8 cellular contexts compared by ENCODE assay signal in the genomic region with DNA sequence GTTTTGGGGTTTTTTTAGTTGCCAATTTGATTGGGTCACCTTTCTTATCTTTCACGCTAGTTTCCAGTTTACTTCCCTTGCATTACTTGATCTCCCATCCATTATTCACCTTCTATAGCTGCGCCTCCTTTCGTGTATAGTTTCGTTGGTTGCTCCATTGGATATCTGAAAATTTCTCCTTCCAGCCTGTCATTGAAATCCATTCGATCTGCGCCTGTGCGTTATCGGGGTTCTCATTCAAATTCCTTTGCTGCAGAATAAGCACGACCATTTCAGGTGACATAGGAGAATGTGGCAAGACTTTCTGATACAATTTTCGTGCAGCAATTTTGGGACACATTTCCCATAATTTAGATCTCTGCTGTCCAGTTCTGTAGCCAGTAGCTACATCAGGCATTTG. TPM values are rescaled to one million over a fixed set of nuclear protein-coding genes. Genes with fewer than 3 reads are reported as not detected.
A peak's percentile ranks its signal among the peaks of the same experiment; 100 is the strongest.
DNase-seq lines count a peak whose midpoint lies in the region; ATAC-seq and TF ChIP-seq lines count a peak whose summit lies in the region.

No MANE protein-coding gene starts in this region.

- H3K27me3 ChIP-seq in naive thymus-derived CD4-positive, alpha-beta T cell (ENCODE audit: control insufficient read depth in 2 of 2, insufficient read depth in 2 of 2, low read length in 2 of 2): no peaks in the 10 kb centered on the region

- peak overlapping the region; percentile 96 for H3K27ac ChIP-seq in naive thymus-derived CD4-positive, alpha-beta T cell (ENCODE audit: low read depth, low read length)

- H3K4me1 ChIP-seq in naive thymus-derived CD4-positive, alpha-beta T cell (ENCODE audit: control insufficient read depth in 2 of 2, insufficient read depth in 2 of 2, low read length in 2 of 2): peaks cover 14 to 19% of the 10 kb centered on the region in 2 donors

- H3K27me3 Mint-ChIP-seq in CD14-positive monocyte (ENCODE audit: low read depth in 3 of 3): no peaks in the 10 kb centered on the region
- no peaks in the 10 kb centered on the region for H3K27me3 Mint-ChIP-seq in naive thymus-derived CD4-positive, alpha-beta T cell

- POLR2A ChIA-PET in naive thymus-derived CD4-positive, alpha-beta T cell (lab: Charles Lee): interaction anchor here (0.7 to 2.5 kb wide), 4 partner anchors 10 to 216 kb away, joined by 5 to 16 read pairs (median 5); a partner anchor contains a TSS

- no peaks in the 10 kb centered on the region for H3K9me3 ChIP-seq in naive thymus-derived CD4-positive, alpha-beta T cell (ENCODE audit: control insufficient read depth in 2 of 3, low read length in 3 of 3)

- no peaks in the 10 kb centered on the region for H3K9me3 Mint-ChIP-seq in CD14-positive monocyte
- H3K9me3 Mint-ChIP-seq in naive thymus-derived CD4-positive, alpha-beta T cell: no peaks in the 10 kb centered on the region

- H3K27ac Mint-ChIP-seq in CD14-positive monocyte: peak overlapping the region; percentile 96 to 99 (median 98)
- H3K27ac Mint-ChIP-seq in naive thymus-derived CD4-positive, alpha-beta T cell: peak overlapping the region; percentile 71 to 98 (median 88)

- CTCF ChIA-PET in naive thymus-derived CD4-positive, alpha-beta T cell (lab: Charles Lee): no interaction called here

- H3K4me1 Mint-ChIP-seq in CD14-positive monocyte: peaks cover 31% of the 10 kb centered on the region
- H3K4me1 Mint-ChIP-seq in naive thymus-derived CD4-positive, alpha-beta T cell: peaks cover 35 to 48% (median 38%) of the 10 kb centered on the region in 7 donors

- H3K36me3 ChIP-seq in naive thymus-derived CD4-positive, alpha-beta T cell (ENCODE audit: control insufficient read depth in 2 of 3, insufficient read depth in 3 of 3, low read length in 3 of 3): peaks cover 0 to 7% (median 3%) of the 10 kb centered on the region in 3 experiments

- ATAC-seq in naive thymus-derived CD4-positive, alpha-beta T cell: no peak
- ATAC-seq in GM18498 (IDR thresholded peaks at IDR 0.05; ENCODE audit: unreplicated experiment) (no peak), GM19455 (IDR thresholded peaks at IDR 0.05; ENCODE audit: unreplicated experiment) (no peak)

- H3K4me3 Mint-ChIP-seq in CD14-positive monocyte: peak overlapping the region; percentile 86 to 95
- H3K4me3 Mint-ChIP-seq in naive thymus-derived CD4-positive, alpha-beta T cell: peak overlapping the region; percentile 88 to 98 (median 94)

- TF ChIP-seq CTCF in CD14-positive monocyte (IDR thresholded peaks at IDR 0.05): no peak
- no peak for TF ChIP-seq CTCF in choroid plexus epithelial cell (conservative IDR thresholded peaks at IDR 0.05; ENCODE audit: low read depth, low read length)

- DNase-seq in CD14-positive monocyte (ENCODE audit: low spot score) (no peak), Kasumi-1 (lab: John Stamatoyannopoulos, UW) (peak; percentile 36 to 45), choroid plexus epithelial cell (ENCODE audit: low read depth) (peak; percentile 10), mucosa of gallbladder (ENCODE audit: low spot score) (no peak)
- DNase-seq in naive thymus-derived CD4-positive, alpha-beta T cell: peak in 3 of 9 donors; percentile 3 to 10 (median 5)
- no peak for DNase-seq in stimulated activated CD4-positive, alpha-beta T cell treated with anti-CD3 and anti-CD28 coated beads, Interleukin-2, amount 100 ng/mL, for 24 hours

- peaks cover 15 to 23% of the 10 kb centered on the region in 2 donors for H3K36me3 Mint-ChIP-seq in CD14-positive monocyte
- H3K36me3 Mint-ChIP-seq in naive thymus-derived CD4-positive, alpha-beta T cell: peaks cover 5 to 11% (median 6%) of the 10 kb centered on the region in 5 donors

- peak overlapping the region; percentile 82 for H3K4me3 ChIP-seq in choroid plexus epithelial cell (ENCODE audit: low read depth, low read length)
- peak overlapping the region; percentile 87 for H3K4me3 ChIP-seq in naive thymus-derived CD4-positive, alpha-beta T cell (ENCODE audit: low read length)

- intact Hi-C loops in CD14-positive monocyte (cut with micrococcal nuclease): loop anchor here (2.0 to 10.0 kb wide), 4 partner anchors 153 to 565 kb away; a partner anchor contains a TSS
- intact Hi-C loops in naive thymus-derived CD4-positive, alpha-beta T cell (cut with micrococcal nuclease): loop anchor here (1.0 to 10.0 kb wide), 16 partner anchors 61 to 1811 kb away; a partner anchor contains a TSS

RNA-seq across cellular contexts. Expression of a gene that starts 0.8 kb away (rescaled TPM):
- polyA plus RNA-seq in CD14-positive monocyte: 10 to 100 TPM; 18.4 to 30.7 TPM
- total RNA-seq in naive thymus-derived CD4-positive, alpha-beta T cell: 10 to 100 TPM; 26.3 to 48.8 (median 35.6) TPM
- 10 to 100 TPM; 20.1 to 24.3 TPM for polyA plus RNA-seq in naive thymus-derived CD4-positive, alpha-beta T cell
- 33.8 TPM for total RNA-seq in mucosa of gallbladder

RNA-seq across cellular contexts. Expression of a gene that starts 0.9 kb away (rescaled TPM):
- polyA plus RNA-seq in CD14-positive monocyte: 10 to 100 TPM; 16.5 to 21.2 TPM
- total RNA-seq in naive thymus-derived CD4-positive, alpha-beta T cell: 10 to 100 TPM in 4 of 5 experiments, 1 to 10 TPM in 1; 9.3 to 15.8 (median 11.6) TPM
- polyA plus RNA-seq in naive thymus-derived CD4-positive, alpha-beta T cell: 10 to 100 TPM; 12.6 to 19.2 TPM
- 16.5 TPM for total RNA-seq in mucosa of gallbladder

Comparison
In these comparisons a context has a peak if more than half of its experiments do, and no peak if none do; other contexts are left out.
1. DNase-seq: peak in Kasumi-1 (2 of 2) and choroid plexus epithelial cell (single experiment); none in CD14-positive monocyte (single experiment), stimulated activated CD4-positive, alpha-beta T cell treated with anti-CD3 and anti-CD28 coated beads, Interleukin-2, amount 100 ng/mL, for 24 hours (0 of 2) and mucosa of gallbladder (single experiment).